Comparison of ENCODE assay signal across 8 cellular contexts in genomic region chrX:49191033-49191871, GRCh38. TPM values are rescaled to one million over a fixed set of nuclear protein-coding genes. Genes with fewer than 3 reads are reported as not detected.
A peak's percentile ranks its signal among the peaks of the same experiment; 100 is the strongest.
DNase-seq lines count a peak whose midpoint lies in the region; TF ChIP-seq lines count a peak whose summit lies in the region.

No MANE protein-coding gene starts in this region.

- H2AFZ ChIP-seq in neural cell (ENCODE audit: low read depth, low read length), result no peak overlapping the region

- H3K27me3 ChIP-seq in neural cell (ENCODE audit: insufficient read depth, low read depth, low read length) (no peaks in the 10 kb centered on the region), subcutaneous abdominal adipose tissue (ENCODE audit: control insufficient read depth in 5 of 5, insufficient read depth in 4 of 5, low read length in 5 of 5) (peaks cover 0 to 6% (median 2%) of the 10 kb centered on the region in 5 donors)

- peak overlapping the region; percentile 70 for H3K9ac ChIP-seq in neural cell (ENCODE audit: low read length)
- H3K9ac ChIP-seq in subcutaneous abdominal adipose tissue (ENCODE audit: low read length in 5 of 5), result peak overlapping the region in 4 of 5 donors; percentile 67 to 82 (median 74)

- no peak for TF ChIP-seq RAD21 in neural cell (conservative IDR thresholded peaks at IDR 0.05)

- H3F3A ChIP-seq in neural cell (ENCODE audit: insufficient read depth, low read length, poor library complexity, severe bottlenecking), result no peaks in the 10 kb centered on the region

- TF ChIP-seq CTCF in fibroblast of villous mesenchyme (IDR thresholded peaks at IDR 0.05; ENCODE audit: insufficient read depth, low read depth, low read length) (no peak), neural cell (IDR thresholded peaks at IDR 0.05; ENCODE audit: poor library complexity, severe bottlenecking) (no peak)

- H3K27ac ChIP-seq in neural cell (ENCODE audit: low read length) (peak overlapping the region; percentile 80), subcutaneous abdominal adipose tissue (ENCODE audit: low read depth, low read length) (peak overlapping the region; percentile 70)

- H3K36me3 ChIP-seq in neural cell (ENCODE audit: insufficient read depth, low read length), result no peaks in the 10 kb centered on the region
- no peaks in the 10 kb centered on the region for H3K36me3 ChIP-seq in subcutaneous abdominal adipose tissue (ENCODE audit: control insufficient read depth in 5 of 5, insufficient read depth in 5 of 5, low read length in 5 of 5)

- H3K4me2 ChIP-seq in neural cell (ENCODE audit: low read length), result peak overlapping the region; percentile 30

- TF ChIP-seq EP300 in neural cell (conservative IDR thresholded peaks at IDR 0.05; ENCODE audit: poor library complexity, severe bottlenecking), result no peak

- TF ChIP-seq POLR2A in Raji (IDR thresholded peaks at IDR 0.05; ENCODE audit: insufficient read depth, low read depth, low read length), result peak; percentile 89

- H4K20me1 ChIP-seq in neural cell (ENCODE audit: insufficient read depth), result no peaks in the 10 kb centered on the region

- no peaks in the 10 kb centered on the region for H3K9me3 ChIP-seq in neural cell (ENCODE audit: low read length)
- H3K9me3 ChIP-seq in subcutaneous abdominal adipose tissue (ENCODE audit: control insufficient read depth in 5 of 5, low read length in 5 of 5), result no peaks in the 10 kb centered on the region

- no peaks in the 10 kb centered on the region for H3K79me2 ChIP-seq in neural cell (replicated peaks; ENCODE audit: insufficient read depth, low read length)

- DNase-seq in EL (peak; percentile 97), GOT3 (lab: John Stamatoyannopoulos, UW) (peak; percentile 81), LHCN-M2 (ENCODE audit: low read depth) (peak; percentile 98), activated gamma-delta T cell (lab: John Stamatoyannopoulos, UW) (peak; percentile 48), fibroblast of villous mesenchyme (ENCODE audit: low read depth) (peak; percentile 99)

- H3K9me2 ChIP-seq in neural cell (ENCODE audit: insufficient read depth, low read length), result no peaks in the 10 kb centered on the region

- peaks cover 0 to 10% (median 8%) of the 10 kb centered on the region in 5 donors for H3K4me1 ChIP-seq in subcutaneous abdominal adipose tissue (ENCODE audit: control insufficient read depth in 5 of 5, insufficient read depth in 5 of 5, low read length in 5 of 5)

- H3K4me3 ChIP-seq in fibroblast of villous mesenchyme (ENCODE audit: low read depth, low read length) (peak overlapping the region; percentile 75), neural cell (ENCODE audit: low read length) (peak overlapping the region; percentile 68), subcutaneous abdominal adipose tissue (ENCODE audit: low read depth in 1 of 5, low read length in 5 of 5) (peak overlapping the region; percentile 55 to 74 (median 68))

TF ChIP-seq in neural cell, 6 proteins besides CTCF, POLR2A, EP300 and RAD21:
- no peak for TF ChIP-seq REST (IDR thresholded peaks at IDR 0.05; ENCODE audit: borderline replicate concordance)
- no peak for TF ChIP-seq EZH2 (IDR thresholded peaks at IDR 0.05; ENCODE audit: borderline replicate concordance, insufficient read depth, low read length, poor library complexity, severe bottlenecking)
- peak; percentile 26 for TF ChIP-seq TAF1 (IDR thresholded peaks at IDR 0.05; ENCODE audit: low read depth)
- TF ChIP-seq POLR2AphosphoS5 (IDR thresholded peaks at IDR 0.05), result peak; percentile 50
- TF ChIP-seq MXI1 (conservative IDR thresholded peaks at IDR 0.05; ENCODE audit: poor library complexity, severe bottlenecking), result peak; percentile 19
- TF ChIP-seq SMC3 (conservative IDR thresholded peaks at IDR 0.05; ENCODE audit: poor library complexity), result peak; percentile 11

RNA-seq across cellular contexts. Expression of gene PRICKLE3, which starts 5.1 kb away (rescaled TPM):
- total RNA-seq in LHCN-M2 (2014; rRNA removed) (8.1 and 8.5 TPM in 2 replicates), fibroblast of villous mesenchyme (5.2 TPM in 2 replicates)
- polyA plus RNA-seq in LHCN-M2 (2012), result 8.4 TPM
- 0.45 TPM in 1 of 2 replicates, not detected in the other for polyA plus RNA-seq in neural cell
- polyA minus RNA-seq in neural cell, result not detected in 2 replicates

RNA-seq across cellular contexts. Expression of gene SYP, which starts 8.7 kb away (rescaled TPM):
- 1.4 and 2.0 TPM in 2 replicates for total RNA-seq in LHCN-M2 (2014; rRNA removed)
- polyA plus RNA-seq in LHCN-M2 (2012), result 1.2 TPM
- under 0.01 TPM in 1 of 2 replicates, not detected in the other for total RNA-seq in fibroblast of villous mesenchyme
- polyA plus RNA-seq in neural cell, result 240 and 281 TPM in 2 replicates
- polyA minus RNA-seq in neural cell, result 149 and 163 TPM in 2 replicates

RNA-seq across cellular contexts. Expression of gene PLP2, which starts 19.6 kb away (rescaled TPM):
- 61.6 and 83.5 TPM in 2 replicates for total RNA-seq in LHCN-M2 (2014; rRNA removed)
- polyA plus RNA-seq in LHCN-M2 (2012), result 200 TPM
- total RNA-seq in fibroblast of villous mesenchyme, result 19.0 and 29.6 TPM in 2 replicates
- not detected in 2 replicates for polyA plus RNA-seq in neural cell
- polyA minus RNA-seq in neural cell, result not detected in 2 replicates

RNA-seq across cellular contexts. Expression of gene MAGIX, which starts 28.7 kb away (rescaled TPM):
- total RNA-seq in LHCN-M2 (2014; rRNA removed) (3.8 and 4.0 TPM in 2 replicates), fibroblast of villous mesenchyme (1.9 and 2.2 TPM in 2 replicates)
- polyA plus RNA-seq in LHCN-M2 (2012), result 1.9 TPM
- 4.2 and 12.2 TPM in 2 replicates for polyA plus RNA-seq in neural cell
- polyA minus RNA-seq in neural cell, result 0.97 and 2.2 TPM in 2 replicates

RNA-seq across cellular contexts. Expression of gene CACNA1F, which starts 41.9 kb away (rescaled TPM):
- total RNA-seq in LHCN-M2 (2014; rRNA removed) (not detected in 2 replicates), fibroblast of villous mesenchyme (not detected in 2 replicates)
- polyA plus RNA-seq in LHCN-M2 (2012), result not detected
- not detected in 2 replicates for polyA plus RNA-seq in neural cell
- not detected in 2 replicates for polyA minus RNA-seq in neural cell

Comparison
In these comparisons a context has a peak if more than half of its experiments do, and no peak if none do; other contexts are left out.
1. Peak in every context shown above with its lines: DNase-seq, H3K4me3 ChIP-seq and H3K27ac ChIP-seq.
2. DNase-seq: peak in every context shown above with its lines; median percentile 99 in fibroblast of villous mesenchyme; 98 in LHCN-M2; 97 in EL; 81 in GOT3; 48 in activated gamma-delta T cell.